ENCODE assay signal across 27 cellular contexts in the genomic region with DNA sequence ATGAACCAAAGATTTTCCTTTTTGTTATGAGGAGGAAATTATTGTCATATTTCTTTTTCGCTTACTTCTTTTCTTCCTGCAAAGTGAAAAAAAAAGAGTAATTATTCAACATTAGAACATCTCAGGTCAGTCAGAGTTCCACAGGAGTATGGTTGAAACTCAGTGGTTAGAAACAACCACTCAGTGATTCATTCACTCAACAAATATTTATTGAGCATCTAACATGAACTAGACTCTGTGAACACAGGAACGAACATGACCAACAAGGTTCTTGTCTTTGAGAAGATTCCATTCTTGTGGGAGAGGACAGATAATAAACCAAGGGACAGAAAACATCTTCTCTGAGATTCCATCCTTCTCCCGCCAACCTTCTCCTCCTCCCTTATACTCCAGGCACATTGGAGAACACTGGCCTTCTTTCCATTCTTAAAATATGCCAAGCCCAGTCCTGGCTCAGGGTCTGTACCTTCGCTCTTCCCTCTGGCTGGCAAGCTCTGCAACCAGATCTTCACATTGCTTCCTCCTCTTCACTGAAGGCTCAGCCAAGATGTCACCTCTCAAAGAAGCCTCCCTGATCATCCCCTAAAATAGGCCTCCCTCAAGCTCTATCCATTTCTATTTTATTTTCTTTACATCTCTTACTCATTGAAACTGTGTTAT. TPM values are rescaled to one million over a fixed set of nuclear protein-coding genes. Genes with fewer than 3 reads are reported as not detected.
A peak's percentile ranks its signal among the peaks of the same experiment; 100 is the strongest.
DNase-seq lines count a peak whose midpoint lies in the region; ATAC-seq and TF ChIP-seq lines count a peak whose summit lies in the region.
"Had no signal": no experiment of that assay in that cellular context is flagged by ENCODE, and none has a peak within 500 bp of the region (broad histone marks: within the 10 kb centered on the region; RNA-seq: fewer than 3 reads in every experiment).

No MANE protein-coding gene starts in this region.

- H3K27me3 ChIP-seq in breast epithelium (no peaks in the 10 kb centered on the region), dorsolateral prefrontal cortex (no peaks in the 10 kb centered on the region), uterus (no peaks in the 10 kb centered on the region), SK-N-SH (ENCODE audit: insufficient read depth) (no peaks in the 10 kb centered on the region)
- H3K27me3 ChIP-seq: left lung, Peyer's patch, suprapubic skin had no signal

- H2AFZ ChIP-seq in SK-N-SH (ENCODE audit: low read depth), result no peak overlapping the region

- H3K9me2 ChIP-seq in SK-N-SH, result no peaks in the 10 kb centered on the region

- TF ChIP-seq CTCF in breast epithelium (IDR thresholded peaks at IDR 0.05) (no peak), MCF 10A (IDR thresholded peaks at IDR 0.05; ENCODE audit: unreplicated experiment) (no peak), dorsolateral prefrontal cortex (IDR thresholded peaks at IDR 0.05 in 54 of 56, conservative IDR thresholded peaks at IDR 0.05 in 2 of 56; ENCODE audit: low read depth in 1 of 56, partially characterized antibody in 56 of 56) (no peak), uterus (IDR thresholded peaks at IDR 0.05) (no peak), SK-N-SH (IDR thresholded peaks at IDR 0.05) (no peak)

- POLR2A ChIA-PET in MCF 10A (lab: Yijun Ruan, JAX), result no interaction called here
- POLR2A ChIA-PET in SK-N-SH (lab: Yijun Ruan, JAX), result no interaction called here

- no peak for ATAC-seq in GM19467 (IDR thresholded peaks at IDR 0.05; ENCODE audit: unreplicated experiment)
- ATAC-seq: HCT116; left lung; stimulated activated effector memory CD8-positive, alpha-beta T cell treated with anti-CD3 and anti-CD28 coated beads, Interleukin-12 subunit alpha, Interleukin-12 subunit beta, amount 100 ng/mL, for 72 hours had no signal

- H3K4me1 ChIP-seq in breast epithelium, result peaks cover 0 to 9% of the 10 kb centered on the region in 2 donors
- peaks cover 0 to 7% of the 10 kb centered on the region in 2 donors for H3K4me1 ChIP-seq in uterus
- peaks cover 2 to 10% of the 10 kb centered on the region in 2 experiments; a peak in 3 of 4 replicates for H3K4me1 ChIP-seq in SK-N-SH (ENCODE audit: control insufficient read depth in 1 of 2, insufficient read depth in 2 of 2, low read depth in 1 of 2, low read length in 1 of 2)

- DNase-seq in breast epithelium (ENCODE audit: low spot score in 2 of 2) (no peak), MCF 10A (ENCODE audit: unreplicated experiment) (no peak), dorsolateral prefrontal cortex (peak in 5 of 10 donors; percentile 11 to 54 (median 46)), occipital lobe (lab: John Stamatoyannopoulos, UW) (peak; percentile 26), uterus (no peak), OCI-M1 (lab: John Stamatoyannopoulos, UW) (no peak), SK-N-SH (no peak)
- DNase-seq: activated CD4-positive, alpha-beta memory T cell treated with anti-CD3 and anti-CD28 coated beads for 36 hours; activated CD8-positive, alpha-beta memory T cell treated with anti-CD3 and anti-CD28 coated beads, Interleukin-2, amount 50 U/mL, for 48 hours; activated effector memory CD4-positive, alpha-beta T cell treated with Interleukin-2 at 50 U/mL for 16 hours; activated naive CD8-positive, alpha-beta T cell treated with anti-CD3 and anti-CD28 coated beads, Interleukin-2, amount 10 ng/mL, durations not matched to agents 7 days and 5 days; CD4-positive, alpha-beta T cell; head of caudate nucleus; left lung; NCI-H1092; NCI-H187; NCI-H524 treated with DMSO at 0.1 percent for 48 hours; Peyer's patch; T-helper 1 cell had no signal

- H3K4me3 ChIP-seq in breast epithelium (no peak overlapping the region), dorsolateral prefrontal cortex (no peak overlapping the region), uterus (no peak overlapping the region), SK-N-SH (ENCODE audit: low read depth in 2 of 2, low read length in 1 of 2) (no peak overlapping the region)
- H3K4me3 ChIP-seq: left lung, Peyer's patch, skin epidermis, suprapubic skin had no signal

- H3K36me3 ChIP-seq in breast epithelium (no peaks in the 10 kb centered on the region), uterus (no peaks in the 10 kb centered on the region), SK-N-SH (replicated peaks in 1 of 2; ENCODE audit: control insufficient read depth in 1 of 2, insufficient read depth in 2 of 2, low read length in 1 of 2) (no peaks in the 10 kb centered on the region)
- H3K36me3 ChIP-seq: left lung, Peyer's patch, suprapubic skin had no signal

- no peaks in the 10 kb centered on the region for H3K27me3 Mint-ChIP-seq in MCF 10A (ENCODE audit: insufficient read depth, unreplicated experiment)

- no peaks in the 10 kb centered on the region for H3K36me3 Mint-ChIP-seq in MCF 10A (ENCODE audit: insufficient read depth, unreplicated experiment)
- H3K36me3 Mint-ChIP-seq: activated CD4-positive, alpha-beta memory T cell treated with anti-CD3 and anti-CD28 coated beads for 36 hours; activated naive CD8-positive, alpha-beta T cell treated with anti-CD3 and anti-CD28 coated beads, Interleukin-2, amount 10 ng/mL, durations not matched to agents 7 days and 5 days; stimulated activated effector memory CD8-positive, alpha-beta T cell treated with anti-CD3 and anti-CD28 coated beads, Interleukin-12 subunit alpha, Interleukin-12 subunit beta, amount 100 ng/mL, for 72 hours had no signal

- no peaks in the 10 kb centered on the region for H3K79me2 ChIP-seq in SK-N-SH (ENCODE audit: insufficient read depth)

- no peak overlapping the region for H3K4me2 ChIP-seq in SK-N-SH

- peaks cover 9% of the 10 kb centered on the region for H3K4me1 Mint-ChIP-seq in MCF 10A (ENCODE audit: insufficient read depth, unreplicated experiment)
- H3K4me1 Mint-ChIP-seq: neural crest cell had no signal

- BruUV-seq in MCF 10A (replicated peaks; lab: Mats Ljungman, UMichigan), result no TSS peak

- no peaks in the 10 kb centered on the region for H4K20me1 ChIP-seq in SK-N-SH (ENCODE audit: insufficient read depth)

- TF ChIP-seq POLR2A in breast epithelium (IDR thresholded peaks at IDR 0.05), result no peak
- TF ChIP-seq POLR2A in uterus (IDR thresholded peaks at IDR 0.05), result no peak

- CTCF ChIA-PET in MCF 10A (lab: Yijun Ruan, JAX), result no interaction called here
- CTCF ChIA-PET in SK-N-SH (lab: Yijun Ruan, JAX), result no interaction called here

- TF ChIP-seq RAD21 in SK-N-SH (IDR thresholded peaks at IDR 0.05; ENCODE audit: low read length), result no peak

- H3K9ac ChIP-seq in SK-N-SH, result no peak overlapping the region

- H3K9me3 Mint-ChIP-seq in MCF 10A (ENCODE audit: unreplicated experiment), result peaks cover 5% of the 10 kb centered on the region
- H3K9me3 Mint-ChIP-seq: activated CD4-positive, alpha-beta memory T cell treated with anti-CD3 and anti-CD28 coated beads for 36 hours; CD4-positive, alpha-beta T cell had no signal

- H3K27ac ChIP-seq in breast epithelium (peak overlapping the region; percentile 41 to 65), dorsolateral prefrontal cortex (peak overlapping the region in 48 of 59 donors; percentile 4 to 87 (median 69)), uterus (peak overlapping the region; percentile 65 to 68), SK-N-SH (ENCODE audit: low read depth in 2 of 2, low read length in 1 of 2) (no peak overlapping the region)
- H3K27ac ChIP-seq: 22Rv1, suprapubic skin had no signal

- no peak for TF ChIP-seq EP300 in SK-N-SH (IDR thresholded peaks at IDR 0.05; ENCODE audit: borderline replicate concordance in 1 of 2, low read depth in 1 of 2, low read length in 1 of 2)

- no peak overlapping the region for H3K4me3 Mint-ChIP-seq in MCF 10A (ENCODE audit: unreplicated experiment)
- H3K4me3 Mint-ChIP-seq: activated CD4-positive, alpha-beta memory T cell treated with anti-CD3 and anti-CD28 coated beads for 36 hours; activated naive CD8-positive, alpha-beta T cell treated with anti-CD3 and anti-CD28 coated beads, Interleukin-2, amount 10 ng/mL, durations not matched to agents 7 days and 5 days; CD4-positive, alpha-beta T cell; dendritic cell treated with granulocyte-macrophage colony-stimulating factor and Interleukin-4, amounts not matched to agents 40 ng/mL and 50 ng/mL, for 4 days; neural crest cell; stimulated activated effector memory CD8-positive, alpha-beta T cell treated with anti-CD3 and anti-CD28 coated beads, Interleukin-12 subunit alpha, Interleukin-12 subunit beta, amount 100 ng/mL, for 72 hours had no signal

- H3K9me3 ChIP-seq in breast epithelium (no peaks in the 10 kb centered on the region), uterus (no peaks in the 10 kb centered on the region), SK-N-SH (no peaks in the 10 kb centered on the region)
- H3K9me3 ChIP-seq: left lung, Peyer's patch, suprapubic skin had no signal

- no peaks in the 10 kb centered on the region for H3F3A ChIP-seq in SK-N-SH (replicated peaks; ENCODE audit: insufficient read depth)

- intact Hi-C loops in breast epithelium (cut with DNase I; ENCODE audit: low total_unique reads), result no loop called here
- intact Hi-C loops in MCF 10A (cut with micrococcal nuclease), result no loop called here
- intact Hi-C loops in dorsolateral prefrontal cortex (cut with DNase I), result no loop called here
- intact Hi-C loops in uterus (cut with DNase I; ENCODE audit: low total_unique reads), result no loop called here

- H3K27ac Mint-ChIP-seq in MCF 10A (ENCODE audit: low read depth, unreplicated experiment), result no peak overlapping the region
- H3K27ac Mint-ChIP-seq: activated CD4-positive, alpha-beta memory T cell treated with anti-CD3 and anti-CD28 coated beads for 36 hours; activated naive CD8-positive, alpha-beta T cell treated with anti-CD3 and anti-CD28 coated beads, Interleukin-2, amount 10 ng/mL, durations not matched to agents 7 days and 5 days; CD4-positive, alpha-beta T cell; dendritic cell treated with granulocyte-macrophage colony-stimulating factor and Interleukin-4, amounts not matched to agents 40 ng/mL and 50 ng/mL, for 4 days; stimulated activated effector memory CD8-positive, alpha-beta T cell treated with anti-CD3 and anti-CD28 coated beads, Interleukin-12 subunit alpha, Interleukin-12 subunit beta, amount 100 ng/mL, for 72 hours had no signal

- 97% methylated on average over 4 of the region's 4 CpGs for WGBS in SK-N-SH (ENCODE audit: low lambda C conversion rate)

TF ChIP-seq in SK-N-SH, 30 proteins besides CTCF, POLR2A, EP300 and RAD21:
- TF ChIP-seq CHD2 (IDR thresholded peaks at IDR 0.05; ENCODE audit: low read length, partially characterized antibody) (no peak), ELF1 (IDR thresholded peaks at IDR 0.05) (no peak), MXI1 (IDR thresholded peaks at IDR 0.05; ENCODE audit: low read depth, low read length) (no peak), FOXM1 (IDR thresholded peaks at IDR 0.05; ENCODE audit: low read depth) (no peak)

RNA-seq across cellular contexts. Expression of a gene that starts 6.8 kb away (rescaled TPM):
- total RNA-seq in breast epithelium, result 100 to 1,000 TPM in 2 of 3 donors, 10 to 100 TPM in 1; 38.1 to 206 (median 103) TPM
- total RNA-seq in MCF 10A (2022), result 7.1 and 11.1 TPM in 2 replicates
- 100 to 1,000 TPM in 33 of 120 experiments, 10 to 100 TPM in 87; 39.5 to 205 (median 86.4) TPM for total RNA-seq in dorsolateral prefrontal cortex
- 11.2 TPM for total RNA-seq in occipital lobe
- 10 to 100 TPM; 34.0 to 91.5 (median 58.8) TPM for total RNA-seq in uterus
- polyA plus RNA-seq in SK-N-SH (2012; rRNA removed), result 16.0 and 20.9 TPM in 2 replicates
- 17.1 and 21.0 TPM in 2 replicates for polyA plus RNA-seq in SK-N-SH (2012; cell fraction: cytosol; rRNA removed)
- polyA plus RNA-seq in SK-N-SH (2012; cell fraction: nucleus; rRNA removed), result 20.0 and 27.5 TPM in 2 replicates

Comparison
In these comparisons a context has a peak if more than half of its experiments do, and no peak if none do; other contexts are left out.
1. H3K27ac ChIP-seq: peak in breast epithelium (2 of 2), dorsolateral prefrontal cortex (48 of 59) and uterus (2 of 2); none in SK-N-SH (0 of 2).